ENCODE assay signal across 27 cellular contexts in the genomic region with DNA sequence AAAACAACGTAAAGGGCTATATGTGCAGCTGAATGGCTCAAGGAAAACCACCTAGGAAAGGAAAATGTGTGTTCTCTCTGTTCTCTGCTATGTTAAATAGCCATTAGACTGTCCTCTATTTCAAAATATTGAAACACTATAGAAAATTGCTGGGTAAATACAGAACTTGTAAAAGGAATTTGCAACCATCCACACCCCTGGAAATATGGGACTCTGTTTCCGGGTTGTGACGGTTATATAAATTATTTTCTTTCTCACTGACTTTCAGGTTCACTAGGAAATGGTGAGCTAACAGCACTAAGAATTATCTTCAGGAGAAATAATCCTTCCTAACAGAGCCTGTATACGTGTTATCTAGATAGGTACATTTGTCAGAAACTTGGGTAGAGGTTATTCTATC.
DNase-seq lines count a peak whose midpoint lies in the region; ATAC-seq and TF ChIP-seq lines count a peak whose summit lies in the region.
"Had no signal": no experiment of that assay in that cellular context is flagged by ENCODE, and none has a peak within 500 bp of the region (broad histone marks: within the 10 kb centered on the region; RNA-seq: fewer than 3 reads in every experiment).

No MANE protein-coding gene starts in this region.

- DNase-seq in left colon = no peak
- DNase-seq in mucosa of descending colon = peak in 1 of 3 donors; percentile 11
- DNase-seq in central memory CD4-positive, alpha-beta T cell = no peak
- no peak for DNase-seq in anterior cingulate cortex (lab: John Stamatoyannopoulos, UW)
- DNase-seq: 8988T; ACHN; AML-193; BE2C; C1 segment of cervical spinal cord; Caco-2; Calu3; CD4-positive, alpha-beta memory T cell; CD4-positive, alpha-beta T cell; CD4-positive, CD25-positive, alpha-beta regulatory T cell; CD8-positive, alpha-beta memory T cell; CD8-positive, alpha-beta T cell; COR-L47; DMS 273 treated with DMSO at 0.1 percent for 48 hours; DMS153; DMS53; DMS79; DMS79 treated with DMSO at 0.1 percent for 48 hours; DND-41; EL had no signal

- no peaks in the 10 kb centered on the region for H3K4me1 ChIP-seq in mucosa of descending colon (ENCODE audit: low read depth)
- H3K4me1 ChIP-seq: A549; BE2C; BLaER1; BLaER1 treated with 17β-estradiol and CSF1 and Interleukin-3, amounts not matched to agents 10 nM and 100 nM; Caco-2 had no signal

- intact Hi-C loops in left colon (cut with DNase I, micrococcal nuclease) (no loop called here), mucosa of descending colon (cut with DNase I, micrococcal nuclease) (no loop called here)

- peak; percentile 76 for ATAC-seq in left colon
- peak; percentile 73 for ATAC-seq in mucosa of descending colon
- ATAC-seq: A549; CD8-positive, alpha-beta T cell had no signal

- no peak overlapping the region for H3K4me3 ChIP-seq in mucosa of descending colon
- H3K4me3 ChIP-seq: A549; BLaER1; BLaER1 treated with 17β-estradiol and CSF1 and Interleukin-3, amounts not matched to agents 10 nM and 100 nM had no signal

- no peaks in the 10 kb centered on the region for H3K36me3 ChIP-seq in mucosa of descending colon (ENCODE audit: low read depth)
- H3K36me3 ChIP-seq: BE2C; BLaER1; BLaER1 treated with 17β-estradiol and CSF1 and Interleukin-3, amounts not matched to agents 10 nM and 100 nM had no signal

- no peaks in the 10 kb centered on the region for H3K9me3 ChIP-seq in mucosa of descending colon
- H3K9me3 ChIP-seq: A549; BE2C; BLaER1; BLaER1 treated with 17β-estradiol and CSF1 and Interleukin-3, amounts not matched to agents 10 nM and 100 nM had no signal

- no peak for TF ChIP-seq CTCF in mucosa of descending colon (IDR thresholded peaks at IDR 0.05)
